2 cellular contexts compared by ENCODE assay signal in the genomic region with DNA sequence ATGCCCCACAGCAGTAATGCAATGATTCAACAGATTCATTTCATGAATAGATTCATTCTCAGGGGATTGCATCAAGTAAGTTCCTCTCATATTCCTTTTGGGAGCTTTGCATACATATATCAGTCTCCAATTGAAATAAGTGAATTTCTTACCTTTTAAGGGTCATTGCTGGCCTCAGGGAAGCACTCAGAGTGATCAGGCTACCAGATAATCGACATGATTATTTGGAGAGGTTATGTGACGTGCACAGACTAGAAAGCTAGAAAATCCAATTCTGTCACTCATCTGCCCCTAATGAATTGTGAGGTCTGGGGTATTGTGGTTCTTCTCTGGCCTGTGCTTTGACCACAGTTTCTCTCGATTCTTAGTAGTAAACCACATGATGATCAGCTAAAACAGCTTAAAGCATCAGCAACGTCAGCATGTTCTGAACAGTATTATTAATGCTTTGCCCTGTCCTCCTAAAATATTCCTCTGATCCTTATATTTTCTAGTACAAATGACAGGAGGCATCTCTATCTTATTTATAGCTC.
TF ChIP-seq lines count a peak whose summit lies in the region.

No MANE protein-coding gene starts in this region.

TF ChIP-seq in SK-N-SH, 30 proteins besides CTCF, POLR2A, EP300 and RAD21 (continued from another document):
- TF ChIP-seq JUND (IDR thresholded peaks at IDR 0.05), result no peak
- no peak for TF ChIP-seq FOXJ3 (CRISPR knock-in tag; IDR thresholded peaks at IDR 0.05)

TF ChIP-seq in GM23338, 12 proteins besides CTCF, POLR2A, EP300 and RAD21 (continued from another document):
- TF ChIP-seq ZNF462 (CRISPR knock-in tag; IDR thresholded peaks at IDR 0.05) (no peak), CREB1 (CRISPR knock-in tag; IDR thresholded peaks at IDR 0.05; ENCODE audit: low read depth) (no peak), ETS1 (IDR thresholded peaks at IDR 0.05) (no peak), NANOG (IDR thresholded peaks at IDR 0.05; ENCODE audit: borderline replicate concordance) (no peak), REST (IDR thresholded peaks at IDR 0.05; ENCODE audit: unreplicated experiment) (no peak), POLR2AphosphoS5 (IDR thresholded peaks at IDR 0.05; ENCODE audit: low read depth) (no peak)
